Comparison of ENCODE assay signal across 31 cellular contexts in the genomic region with DNA sequence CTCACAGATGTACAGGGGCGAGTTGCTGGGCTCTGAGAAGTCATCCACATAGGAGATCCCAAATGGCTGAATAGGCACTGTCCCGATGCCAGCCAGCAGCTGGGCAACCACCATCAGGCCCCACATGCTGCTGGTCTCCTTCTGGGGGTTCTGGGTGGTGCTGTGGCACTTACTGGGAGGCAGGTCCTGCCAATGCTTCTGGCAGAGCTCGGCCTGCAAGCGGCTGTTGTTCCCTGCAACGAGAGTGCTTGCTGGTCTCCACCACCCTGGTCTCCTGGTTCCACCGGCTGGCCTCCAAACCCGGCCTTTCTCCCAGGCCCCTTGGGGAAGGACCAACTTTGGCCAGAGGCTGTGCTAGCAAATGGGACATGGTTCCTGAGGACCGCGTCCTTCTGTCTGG. TPM values are rescaled to one million over a fixed set of nuclear protein-coding genes. Genes with fewer than 3 reads are reported as not detected.
"Had no signal": no experiment of that assay in that cellular context is flagged by ENCODE, and none has a peak within 500 bp of the region (broad histone marks: within the 10 kb centered on the region; RNA-seq: fewer than 3 reads in every experiment).

No MANE protein-coding gene starts in this region.

- H3K36me3 ChIP-seq: brain microvascular endothelial cell, gastrocnemius medialis, heart left ventricle had no signal

- H3K27me3 ChIP-seq: brain microvascular endothelial cell, esophagus muscularis mucosa, gastrocnemius medialis, heart left ventricle had no signal

- H3K4me3 Mint-ChIP-seq: activated CD4-positive, alpha-beta memory T cell treated with anti-CD3 and anti-CD28 coated beads, Interleukin-2, amount 10 ng/mL, durations not matched to agents 7 days and 5 days; activated CD4-positive, alpha-beta T cell treated with anti-CD3 and anti-CD28 coated beads, Interleukin-2, amount 10 ng/mL, durations not matched to agents 7 days and 5 days; activated naive CD8-positive, alpha-beta T cell; activated T-cell treated with anti-CD3 and anti-CD28 coated beads, Interleukin-2, amount 50 U/mL, for 4 hours; activated T-helper 17 cell treated with anti-CD3 and anti-CD28 coated beads, Interleukin-2, amount 50 U/mL, for 72 hours; central memory CD8-positive, alpha-beta T cell; effector memory CD8-positive, alpha-beta T cell; WTC11 had no signal

- H3K9me3 Mint-ChIP-seq: activated CD4-positive, alpha-beta memory T cell treated with anti-CD3 and anti-CD28 coated beads, Interleukin-2, amount 10 ng/mL, durations not matched to agents 7 days and 5 days; activated CD4-positive, alpha-beta T cell treated with anti-CD3 and anti-CD28 coated beads, Interleukin-2, amount 10 ng/mL, durations not matched to agents 7 days and 5 days; activated T-cell treated with anti-CD3 and anti-CD28 coated beads, Interleukin-2, amount 50 U/mL, for 4 hours; activated T-helper 17 cell treated with anti-CD3 and anti-CD28 coated beads, Interleukin-2, amount 50 U/mL, for 72 hours; central memory CD8-positive, alpha-beta T cell; effector memory CD8-positive, alpha-beta T cell had no signal

- H3K4me1 ChIP-seq: foreskin keratinocyte had no signal

- H3K27me3 Mint-ChIP-seq: activated CD4-positive, alpha-beta T cell treated with anti-CD3 and anti-CD28 coated beads, Interleukin-2, amount 10 ng/mL, durations not matched to agents 7 days and 5 days; activated naive CD8-positive, alpha-beta T cell had no signal

- ATAC-seq: activated T-cell treated with anti-CD3 and anti-CD28 coated beads, Interleukin-2, amount 50 U/mL, for 4 hours; activated T-helper 17 cell treated with anti-CD3 and anti-CD28 coated beads, Interleukin-2, amount 50 U/mL, for 72 hours; effector memory CD8-positive, alpha-beta T cell; gastrocnemius medialis; heart left ventricle; WTC11 had no signal

- H3K4me3 ChIP-seq: esophagus muscularis mucosa, gastrocnemius medialis, heart left ventricle had no signal

- H3K36me3 Mint-ChIP-seq: activated naive CD8-positive, alpha-beta T cell; WTC11 had no signal

- H3K9me3 ChIP-seq: esophagus muscularis mucosa, gastrocnemius medialis, heart left ventricle had no signal

- H3K27ac Mint-ChIP-seq: activated CD4-positive, alpha-beta memory T cell treated with anti-CD3 and anti-CD28 coated beads, Interleukin-2, amount 10 ng/mL, durations not matched to agents 7 days and 5 days; activated CD4-positive, alpha-beta T cell treated with anti-CD3 and anti-CD28 coated beads, Interleukin-2, amount 10 ng/mL, durations not matched to agents 7 days and 5 days; activated naive CD8-positive, alpha-beta T cell; activated T-helper 17 cell treated with anti-CD3 and anti-CD28 coated beads, Interleukin-2, amount 50 U/mL, for 72 hours; effector memory CD8-positive, alpha-beta T cell; WTC11 had no signal

- H3K27ac ChIP-seq: brain microvascular endothelial cell, esophagus muscularis mucosa, foreskin keratinocyte, gastrocnemius medialis, heart left ventricle, VCaP had no signal

- DNase-seq: activated CD4-positive, alpha-beta memory T cell treated with anti-CD3 and anti-CD28 coated beads, Interleukin-2, amount 10 ng/mL, durations not matched to agents 7 days and 5 days; activated CD4-positive, alpha-beta T cell treated with anti-CD3 and anti-CD28 coated beads for 1 hour; activated CD4-positive, alpha-beta T cell treated with anti-CD3 and anti-CD28 coated beads for 4 hours; activated CD4-positive, alpha-beta T cell treated with anti-CD3 and anti-CD28 coated beads, Interleukin-2, amount 10 ng/mL, durations not matched to agents 7 days and 5 days; activated CD4-positive, alpha-beta T cell treated with anti-CD3 and anti-CD28 coated beads, Interleukin-2, amount 50 U/mL, for 4 hours; activated CD8-positive, alpha-beta memory T cell treated with anti-CD3 and anti-CD28 coated beads, Interleukin-2, amount 50 U/mL, for 48 hours; activated effector memory CD4-positive, alpha-beta T cell treated with Interleukin-2 at 50 U/mL for 16 hours; activated gamma-delta T cell treated with Interleukin-2 at 50 U/mL for 16 hours; activated naive CD4-positive, alpha-beta T cell treated with anti-CD3 and anti-CD28 coated beads, Interleukin-2, amount 50 U/mL, for 16 hours; activated naive CD4-positive, alpha-beta T cell treated with Interleukin-2 at 50 U/mL for 16 hours; activated T-cell treated with anti-CD3 and anti-CD28 coated beads for 4 hours; activated T-cell treated with anti-CD3 and anti-CD28 coated beads, Interleukin-2, amount 50 U/mL, for 4 hours; amniotic stem cell; anterior cingulate cortex; brain microvascular endothelial cell; cortex of kidney; dermis blood vessel endothelial cell; effector CD4-positive, alpha-beta T cell; effector memory CD8-positive, alpha-beta T cell; erythroblast; foreskin keratinocyte; gastrocnemius medialis; glutamatergic neuron; heart left ventricle; T-helper 2 cell had no signal

- H3K4me1 Mint-ChIP-seq: activated CD4-positive, alpha-beta memory T cell treated with anti-CD3 and anti-CD28 coated beads, Interleukin-2, amount 10 ng/mL, durations not matched to agents 7 days and 5 days; activated CD4-positive, alpha-beta T cell treated with anti-CD3 and anti-CD28 coated beads, Interleukin-2, amount 10 ng/mL, durations not matched to agents 7 days and 5 days; activated T-helper 17 cell treated with anti-CD3 and anti-CD28 coated beads, Interleukin-2, amount 50 U/mL, for 72 hours; central memory CD8-positive, alpha-beta T cell had no signal

RNA-seq across cellular contexts. Expression of a gene that starts 59.3 kb away (rescaled TPM):
- total RNA-seq: activated CD4-positive, alpha-beta T cell treated with anti-CD3 and anti-CD28 coated beads, Interleukin-2, amount 10 ng/mL, durations not matched to agents 7 days and 5 days had no signal
